ENCODE assay signal across 1 cellular context in genomic region chr4:75673959-75674328, GRCh38.
A peak's percentile ranks its signal among the peaks of the same experiment; 100 is the strongest.
TF ChIP-seq lines count a peak whose summit lies in the region.

No MANE protein-coding gene starts in this region.

TF ChIP-seq in K562, 482 proteins besides CTCF, POLR2A, EP300 and RAD21:
- TF ChIP-seq ZNF592 (IDR thresholded peaks at IDR 0.05) = 0 out of 2 replicates have a peak, but pooled peaks have one; percentile 46
- TF ChIP-seq BRD9 (IDR thresholded peaks at IDR 0.05; ENCODE audit: low read depth, partially characterized antibody) = peak; percentile 60
- TF ChIP-seq POLR3A (IDR thresholded peaks at IDR 0.05; ENCODE audit: borderline replicate concordance, extremely low read depth, insufficient read depth, insufficient read length) = no peak
- TF ChIP-seq JUND (IDR thresholded peaks at IDR 0.05; ENCODE audit: borderline replicate concordance, low read depth, low read length) = no peak
- no peak for TF ChIP-seq JUND (tag; IDR thresholded peaks at IDR 0.05; ENCODE audit: borderline replicate concordance, low read depth, low read length)
- TF ChIP-seq CREB3L1 (IDR thresholded peaks at IDR 0.05; ENCODE audit: borderline replicate concordance, low read depth) = 0 out of 2 replicates have a peak, but pooled peaks have one; percentile 12
- TF ChIP-seq U2AF1 (optimal IDR thresholded peaks at IDR 0.05; ENCODE audit: low read depth, low read length) = no peak
- TF ChIP-seq KAT8 (IDR thresholded peaks at IDR 0.05; ENCODE audit: low read depth) = peak; percentile 10; the same call in 1 of the 2 replicates
- TF ChIP-seq NFRKB (IDR thresholded peaks at IDR 0.05; ENCODE audit: low read depth) = 0 out of 2 replicates have a peak, but pooled peaks have one; percentile 59
- no peak for TF ChIP-seq E2F1 (CRISPR knock-in tag; IDR thresholded peaks at IDR 0.05)
- TF ChIP-seq SMAD4 (CRISPR knock-in tag; conservative IDR thresholded peaks at IDR 0.05) = 0 out of 2 replicates have a peak, but pooled peaks have one; percentile 17
- 0 out of 2 replicates have a peak, but pooled peaks have one; percentile 27 for TF ChIP-seq ZNF76 (CRISPR knock-in tag; IDR thresholded peaks at IDR 0.05; ENCODE audit: borderline replicate concordance)
- peak; percentile 44; the same call in 1 of the 2 replicates for TF ChIP-seq BACH1 (tag; IDR thresholded peaks at IDR 0.05)
- peak; percentile 79 for TF ChIP-seq ZFX (CRISPR knock-in tag; IDR thresholded peaks at IDR 0.05)
- TF ChIP-seq ZNF766 (CRISPR knock-in tag; conservative IDR thresholded peaks at IDR 0.05) = peak; percentile 69; the same call in 1 of the 2 replicates
- TF ChIP-seq, protein P1, sequence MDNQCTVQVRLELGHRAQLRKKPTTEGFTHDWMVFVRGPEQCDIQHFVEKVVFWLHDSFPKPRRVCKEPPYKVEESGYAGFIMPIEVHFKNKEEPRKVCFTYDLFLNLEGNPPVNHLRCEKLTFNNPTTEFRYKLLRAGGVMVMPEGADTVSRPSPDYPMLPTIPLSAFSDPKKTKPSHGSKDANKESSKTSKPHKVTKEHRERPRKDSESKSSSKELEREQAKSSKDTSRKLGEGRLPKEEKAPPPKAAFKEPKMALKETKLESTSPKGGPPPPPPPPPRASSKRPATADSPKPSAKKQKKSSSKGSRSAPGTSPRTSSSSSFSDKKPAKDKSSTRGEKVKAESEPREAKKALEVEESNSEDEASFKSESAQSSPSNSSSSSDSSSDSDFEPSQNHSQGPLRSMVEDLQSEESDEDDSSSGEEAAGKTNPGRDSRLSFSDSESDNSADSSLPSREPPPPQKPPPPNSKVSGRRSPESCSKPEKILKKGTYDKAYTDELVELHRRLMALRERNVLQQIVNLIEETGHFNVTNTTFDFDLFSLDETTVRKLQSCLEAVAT (IDR thresholded peaks at IDR 0.05) = 0 out of 4 replicates have a peak, but pooled peaks of 1 of the 2 experiments have one; percentile 29
- no peak for TF ChIP-seq SNRNP70 (optimal IDR thresholded peaks at IDR 0.05; ENCODE audit: low read depth, low read length)
- 0 out of 2 replicates have a peak, but pooled peaks have one; percentile 46 for TF ChIP-seq ZFPM2 (CRISPR knock-in tag; IDR thresholded peaks at IDR 0.05)
